Comparison of ENCODE assay signal across 1 cellular context in genomic region chr4:173370130-173370476, GRCh38.
TF ChIP-seq lines count a peak whose summit lies in the region.

No MANE protein-coding gene starts in this region.

TF ChIP-seq in GM23338, 12 proteins besides CTCF, POLR2A, EP300 and RAD21:
- TF ChIP-seq ZNF462 (CRISPR knock-in tag; IDR thresholded peaks at IDR 0.05) (no peak), STAT1 (IDR thresholded peaks at IDR 0.05; ENCODE audit: unreplicated experiment) (no peak), ZNF114 (CRISPR knock-in tag; IDR thresholded peaks at IDR 0.05) (no peak), EZH2phosphoT487 (IDR thresholded peaks at IDR 0.05; ENCODE audit: unreplicated experiment) (no peak), REST (IDR thresholded peaks at IDR 0.05; ENCODE audit: unreplicated experiment) (no peak), POLR2AphosphoS5 (IDR thresholded peaks at IDR 0.05; ENCODE audit: low read depth) (no peak), NANOG (IDR thresholded peaks at IDR 0.05; ENCODE audit: borderline replicate concordance) (no peak), JUNB (IDR thresholded peaks at IDR 0.05; ENCODE audit: unreplicated experiment) (no peak), ZNF331 (CRISPR knock-in tag; IDR thresholded peaks at IDR 0.05; ENCODE audit: low read depth) (no peak), EZH2 (IDR thresholded peaks at IDR 0.05; ENCODE audit: low read depth, unreplicated experiment) (no peak)
- TF ChIP-seq, protein P1, sequence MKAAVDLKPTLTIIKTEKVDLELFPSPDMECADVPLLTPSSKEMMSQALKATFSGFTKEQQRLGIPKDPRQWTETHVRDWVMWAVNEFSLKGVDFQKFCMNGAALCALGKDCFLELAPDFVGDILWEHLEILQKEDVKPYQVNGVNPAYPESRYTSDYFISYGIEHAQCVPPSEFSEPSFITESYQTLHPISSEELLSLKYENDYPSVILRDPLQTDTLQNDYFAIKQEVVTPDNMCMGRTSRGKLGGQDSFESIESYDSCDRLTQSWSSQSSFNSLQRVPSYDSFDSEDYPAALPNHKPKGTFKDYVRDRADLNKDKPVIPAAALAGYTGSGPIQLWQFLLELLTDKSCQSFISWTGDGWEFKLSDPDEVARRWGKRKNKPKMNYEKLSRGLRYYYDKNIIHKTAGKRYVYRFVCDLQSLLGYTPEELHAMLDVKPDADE (IDR thresholded peaks at IDR 0.05), result no peak
